Comparison of ENCODE assay signal across 22 cellular contexts in the genomic region with DNA sequence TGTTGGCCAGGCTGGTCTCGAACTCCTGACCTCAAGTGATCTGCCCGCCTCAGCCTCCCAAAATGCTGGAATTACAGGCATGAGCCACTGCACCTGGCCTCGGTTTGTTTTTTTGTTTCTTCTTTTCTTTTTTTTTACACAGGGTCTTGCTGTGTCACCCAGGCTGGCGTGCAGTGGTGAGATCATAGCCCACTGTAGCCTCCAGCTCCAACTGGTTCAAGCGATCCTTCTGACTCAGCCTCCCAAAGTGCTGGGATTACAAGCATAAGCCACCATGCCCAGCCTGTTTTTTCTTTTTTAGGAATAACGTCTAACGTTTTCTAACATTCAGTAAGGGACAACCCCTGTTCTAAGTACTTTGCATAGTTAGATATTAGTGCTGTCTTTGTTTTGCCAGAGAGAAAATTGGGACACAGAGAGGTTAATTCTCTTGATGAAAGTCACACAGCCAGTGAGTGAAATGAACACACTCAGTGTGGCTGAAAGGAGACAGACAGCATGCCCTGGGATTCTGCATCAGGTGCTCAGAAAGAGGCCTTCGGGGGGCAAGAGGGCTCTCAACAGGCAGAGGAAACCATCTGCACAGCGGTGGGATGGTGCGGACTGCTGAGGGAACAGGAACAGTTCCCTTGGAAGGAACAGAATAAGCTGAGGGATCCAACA. TPM values are rescaled to one million over a fixed set of nuclear protein-coding genes. Genes with fewer than 3 reads are reported as not detected.
"Had no signal": no experiment of that assay in that cellular context is flagged by ENCODE, and none has a peak within 500 bp of the region (broad histone marks: within the 10 kb centered on the region; RNA-seq: fewer than 3 reads in every experiment).

No MANE protein-coding gene starts in this region.

- H2AFZ ChIP-seq: neural progenitor cell had no signal

- H3K27ac ChIP-seq: epithelial cell of prostate, esophagus muscularis mucosa, gastrocnemius medialis, left ventricle myocardium inferior, lower lobe of right lung, neural progenitor cell, pancreas, stomach, thoracic aorta had no signal

- FAIRE-seq: kidney, pancreas, urothelium cell line had no signal

- H3K9me3 ChIP-seq: esophagus muscularis mucosa, gastrocnemius medialis, left ventricle myocardium inferior, lower lobe of right lung, pancreas, stomach, thoracic aorta had no signal

- H3K4me3 ChIP-seq: esophagus muscularis mucosa, gastrocnemius medialis, left ventricle myocardium inferior, lower lobe of right lung, neural progenitor cell, pancreas, smooth muscle cell, stomach, thoracic aorta had no signal

- DNase-seq: effector memory CD4-positive, alpha-beta T cell; gastrocnemius medialis; kidney; left cardiac atrium; left ventricle myocardium inferior; lower lobe of right lung; midbrain; nucleus accumbens; pancreas; stimulated activated CD4-positive, alpha-beta T cell treated with anti-CD3 and anti-CD28 coated beads, Interleukin-2, amount 100 ng/mL, for 48 hours; stimulated activated CD8-positive, alpha-beta memory T cell treated with anti-CD3 and anti-CD28 coated beads, Interleukin-4, amount 100 ng/mL, for 48 hours; stimulated activated naive CD4-positive, alpha-beta T cell; stomach; substantia nigra had no signal

- H3K4me2 ChIP-seq: neural progenitor cell, smooth muscle cell had no signal

- H3K27me3 ChIP-seq: gastrocnemius medialis, neural progenitor cell, pancreas, stomach had no signal

- ATAC-seq: gastrocnemius medialis; left cardiac atrium; lower lobe of right lung; natural killer cell treated with Interleukin-12 subunit alpha and Interleukin-12 subunit beta and Interleukin-15 and Interleukin-18, amount 100 ng/mL, for 72 hours; pancreas; right cardiac atrium had no signal

- H3K9ac ChIP-seq: neural progenitor cell had no signal

- H3K36me3 ChIP-seq: left ventricle myocardium inferior, neural progenitor cell, thoracic aorta had no signal

RNA-seq across cellular contexts. Expression of a gene that starts 59.9 kb away (rescaled TPM):
- polyA plus RNA-seq: smooth muscle cell had no signal
